ENCODE assay signal across 1 cellular context in the genomic region with DNA sequence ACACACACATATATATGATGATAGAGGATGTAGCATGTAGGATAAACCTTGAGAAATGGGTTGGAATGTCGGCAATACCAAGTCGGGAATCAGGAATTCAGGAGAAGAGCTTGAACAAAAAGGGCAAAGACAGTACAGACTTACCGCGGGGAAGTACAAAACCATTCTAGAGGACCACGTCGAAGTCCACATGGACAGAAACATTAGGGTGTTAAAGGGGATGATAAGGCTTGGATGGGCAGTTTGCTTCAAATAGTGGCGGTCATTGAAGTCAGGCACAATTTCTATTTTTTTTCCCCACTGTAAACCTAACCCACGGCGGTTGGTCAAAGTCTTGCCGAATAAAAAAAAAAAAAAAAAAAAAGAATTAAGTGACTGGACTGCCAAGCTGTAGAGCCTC.
TF ChIP-seq lines count a peak whose summit lies in the region.

No MANE protein-coding gene starts in this region.

TF ChIP-seq in K562, 482 proteins besides CTCF, POLR2A, EP300 and RAD21:
- TF ChIP-seq, protein P1, sequence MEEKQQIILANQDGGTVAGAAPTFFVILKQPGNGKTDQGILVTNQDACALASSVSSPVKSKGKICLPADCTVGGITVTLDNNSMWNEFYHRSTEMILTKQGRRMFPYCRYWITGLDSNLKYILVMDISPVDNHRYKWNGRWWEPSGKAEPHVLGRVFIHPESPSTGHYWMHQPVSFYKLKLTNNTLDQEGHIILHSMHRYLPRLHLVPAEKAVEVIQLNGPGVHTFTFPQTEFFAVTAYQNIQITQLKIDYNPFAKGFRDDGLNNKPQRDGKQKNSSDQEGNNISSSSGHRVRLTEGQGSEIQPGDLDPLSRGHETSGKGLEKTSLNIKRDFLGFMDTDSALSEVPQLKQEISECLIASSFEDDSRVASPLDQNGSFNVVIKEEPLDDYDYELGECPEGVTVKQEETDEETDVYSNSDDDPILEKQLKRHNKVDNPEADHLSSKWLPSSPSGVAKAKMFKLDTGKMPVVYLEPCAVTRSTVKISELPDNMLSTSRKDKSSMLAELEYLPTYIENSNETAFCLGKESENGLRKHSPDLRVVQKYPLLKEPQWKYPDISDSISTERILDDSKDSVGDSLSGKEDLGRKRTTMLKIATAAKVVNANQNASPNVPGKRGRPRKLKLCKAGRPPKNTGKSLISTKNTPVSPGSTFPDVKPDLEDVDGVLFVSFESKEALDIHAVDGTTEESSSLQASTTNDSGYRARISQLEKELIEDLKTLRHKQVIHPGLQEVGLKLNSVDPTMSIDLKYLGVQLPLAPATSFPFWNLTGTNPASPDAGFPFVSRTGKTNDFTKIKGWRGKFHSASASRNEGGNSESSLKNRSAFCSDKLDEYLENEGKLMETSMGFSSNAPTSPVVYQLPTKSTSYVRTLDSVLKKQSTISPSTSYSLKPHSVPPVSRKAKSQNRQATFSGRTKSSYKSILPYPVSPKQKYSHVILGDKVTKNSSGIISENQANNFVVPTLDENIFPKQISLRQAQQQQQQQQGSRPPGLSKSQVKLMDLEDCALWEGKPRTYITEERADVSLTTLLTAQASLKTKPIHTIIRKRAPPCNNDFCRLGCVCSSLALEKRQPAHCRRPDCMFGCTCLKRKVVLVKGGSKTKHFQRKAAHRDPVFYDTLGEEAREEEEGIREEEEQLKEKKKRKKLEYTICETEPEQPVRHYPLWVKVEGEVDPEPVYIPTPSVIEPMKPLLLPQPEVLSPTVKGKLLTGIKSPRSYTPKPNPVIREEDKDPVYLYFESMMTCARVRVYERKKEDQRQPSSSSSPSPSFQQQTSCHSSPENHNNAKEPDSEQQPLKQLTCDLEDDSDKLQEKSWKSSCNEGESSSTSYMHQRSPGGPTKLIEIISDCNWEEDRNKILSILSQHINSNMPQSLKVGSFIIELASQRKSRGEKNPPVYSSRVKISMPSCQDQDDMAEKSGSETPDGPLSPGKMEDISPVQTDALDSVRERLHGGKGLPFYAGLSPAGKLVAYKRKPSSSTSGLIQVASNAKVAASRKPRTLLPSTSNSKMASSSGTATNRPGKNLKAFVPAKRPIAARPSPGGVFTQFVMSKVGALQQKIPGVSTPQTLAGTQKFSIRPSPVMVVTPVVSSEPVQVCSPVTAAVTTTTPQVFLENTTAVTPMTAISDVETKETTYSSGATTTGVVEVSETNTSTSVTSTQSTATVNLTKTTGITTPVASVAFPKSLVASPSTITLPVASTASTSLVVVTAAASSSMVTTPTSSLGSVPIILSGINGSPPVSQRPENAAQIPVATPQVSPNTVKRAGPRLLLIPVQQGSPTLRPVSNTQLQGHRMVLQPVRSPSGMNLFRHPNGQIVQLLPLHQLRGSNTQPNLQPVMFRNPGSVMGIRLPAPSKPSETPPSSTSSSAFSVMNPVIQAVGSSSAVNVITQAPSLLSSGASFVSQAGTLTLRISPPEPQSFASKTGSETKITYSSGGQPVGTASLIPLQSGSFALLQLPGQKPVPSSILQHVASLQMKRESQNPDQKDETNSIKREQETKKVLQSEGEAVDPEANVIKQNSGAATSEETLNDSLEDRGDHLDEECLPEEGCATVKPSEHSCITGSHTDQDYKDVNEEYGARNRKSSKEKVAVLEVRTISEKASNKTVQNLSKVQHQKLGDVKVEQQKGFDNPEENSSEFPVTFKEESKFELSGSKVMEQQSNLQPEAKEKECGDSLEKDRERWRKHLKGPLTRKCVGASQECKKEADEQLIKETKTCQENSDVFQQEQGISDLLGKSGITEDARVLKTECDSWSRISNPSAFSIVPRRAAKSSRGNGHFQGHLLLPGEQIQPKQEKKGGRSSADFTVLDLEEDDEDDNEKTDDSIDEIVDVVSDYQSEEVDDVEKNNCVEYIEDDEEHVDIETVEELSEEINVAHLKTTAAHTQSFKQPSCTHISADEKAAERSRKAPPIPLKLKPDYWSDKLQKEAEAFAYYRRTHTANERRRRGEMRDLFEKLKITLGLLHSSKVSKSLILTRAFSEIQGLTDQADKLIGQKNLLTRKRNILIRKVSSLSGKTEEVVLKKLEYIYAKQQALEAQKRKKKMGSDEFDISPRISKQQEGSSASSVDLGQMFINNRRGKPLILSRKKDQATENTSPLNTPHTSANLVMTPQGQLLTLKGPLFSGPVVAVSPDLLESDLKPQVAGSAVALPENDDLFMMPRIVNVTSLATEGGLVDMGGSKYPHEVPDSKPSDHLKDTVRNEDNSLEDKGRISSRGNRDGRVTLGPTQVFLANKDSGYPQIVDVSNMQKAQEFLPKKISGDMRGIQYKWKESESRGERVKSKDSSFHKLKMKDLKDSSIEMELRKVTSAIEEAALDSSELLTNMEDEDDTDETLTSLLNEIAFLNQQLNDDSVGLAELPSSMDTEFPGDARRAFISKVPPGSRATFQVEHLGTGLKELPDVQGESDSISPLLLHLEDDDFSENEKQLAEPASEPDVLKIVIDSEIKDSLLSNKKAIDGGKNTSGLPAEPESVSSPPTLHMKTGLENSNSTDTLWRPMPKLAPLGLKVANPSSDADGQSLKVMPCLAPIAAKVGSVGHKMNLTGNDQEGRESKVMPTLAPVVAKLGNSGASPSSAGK (IDR thresholded peaks at IDR 0.05): 0 out of 2 replicates have a peak, but pooled peaks have one; percentile 3
- no peak for TF ChIP-seq DNMT1 (IDR thresholded peaks at IDR 0.05)
